ENCODE assay signal across 8 cellular contexts in the genomic region with DNA sequence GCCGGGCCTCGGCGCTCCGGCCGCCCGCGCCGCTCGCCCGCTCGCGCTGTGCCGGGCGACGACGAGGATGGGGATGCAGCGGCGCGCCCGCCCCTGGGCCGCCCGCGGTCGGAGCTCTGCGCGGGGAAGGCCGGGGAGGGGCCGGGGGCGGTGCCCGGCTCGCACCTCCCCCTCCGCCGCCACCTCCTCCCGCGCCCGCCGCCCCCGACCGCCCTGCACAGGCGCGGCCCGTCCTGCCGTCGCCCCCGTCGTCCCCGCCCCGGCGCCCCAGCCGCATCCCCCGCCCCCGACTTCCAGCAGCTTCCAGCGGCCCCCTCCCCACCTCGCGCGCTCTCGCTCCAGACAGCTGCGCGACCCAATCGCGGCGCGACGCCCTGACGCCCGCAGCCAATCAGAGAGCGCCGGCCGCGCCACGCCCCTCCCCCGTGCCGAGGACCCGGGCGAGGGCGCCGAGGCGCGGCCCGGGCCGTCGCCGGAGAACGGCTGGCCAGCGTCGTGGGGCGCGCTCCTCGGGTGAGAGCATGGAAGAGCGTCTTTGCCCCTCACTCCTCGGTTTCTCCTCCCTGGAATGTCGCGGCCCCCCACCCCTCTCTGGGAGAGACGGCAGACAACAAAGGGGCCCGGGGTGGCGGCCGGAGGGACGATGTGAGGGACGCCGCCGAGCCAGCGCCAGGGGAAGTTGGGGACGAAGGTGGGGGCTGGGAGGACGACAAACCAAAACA. TPM values are rescaled to one million over a fixed set of nuclear protein-coding genes. Genes with fewer than 3 reads are reported as not detected.
DNase-seq lines count a peak whose midpoint lies in the region; ATAC-seq and TF ChIP-seq lines count a peak whose summit lies in the region.

A gene with protein sequence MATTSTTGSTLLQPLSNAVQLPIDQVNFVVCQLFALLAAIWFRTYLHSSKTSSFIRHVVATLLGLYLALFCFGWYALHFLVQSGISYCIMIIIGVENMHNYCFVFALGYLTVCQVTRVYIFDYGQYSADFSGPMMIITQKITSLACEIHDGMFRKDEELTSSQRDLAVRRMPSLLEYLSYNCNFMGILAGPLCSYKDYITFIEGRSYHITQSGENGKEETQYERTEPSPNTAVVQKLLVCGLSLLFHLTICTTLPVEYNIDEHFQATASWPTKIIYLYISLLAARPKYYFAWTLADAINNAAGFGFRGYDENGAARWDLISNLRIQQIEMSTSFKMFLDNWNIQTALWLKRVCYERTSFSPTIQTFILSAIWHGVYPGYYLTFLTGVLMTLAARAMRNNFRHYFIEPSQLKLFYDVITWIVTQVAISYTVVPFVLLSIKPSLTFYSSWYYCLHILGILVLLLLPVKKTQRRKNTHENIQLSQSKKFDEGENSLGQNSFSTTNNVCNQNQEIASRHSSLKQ (minus strand): TSS at position 69 of the 722 bp plus-strand sequence. CDS start 70 bp downstream, outside the sequence.

- H2AFZ ChIP-seq in PC-9: peak within 1 kb of the TSS; percentile 64

- no peaks in the 10 kb centered on the region for H3K27me3 ChIP-seq in PC-9 (ENCODE audit: insufficient read depth, low read depth)
- H3K27me3 ChIP-seq in esophagus squamous epithelium: no peaks in the 10 kb centered on the region

- 0% methylated on average over 16 of the region's 104 CpGs; no CpG with 5 or more reads in 1 of the 2 donors for WGBS in esophagus squamous epithelium, 2 donors

- no peaks in the 10 kb centered on the region for H4K20me1 ChIP-seq in PC-9 (ENCODE audit: insufficient read depth)

- CTCF ChIA-PET in PC-9 (lab: Charles Lee): interaction anchor here (0.6 kb wide), 1 partner anchor 136 kb away, joined by 4 read pairs; no protein-coding TSS in a partner anchor

- in situ Hi-C loops in Caki2 (cut with HindIII; ENCODE audit: low pct_unique_long_range_greater_than_20kb, low sequenced_read_pairs): no loop called here

- H3K9me3 ChIP-seq in PC-9 (ENCODE audit: insufficient read depth, low read depth) (no peaks in the 10 kb centered on the region), esophagus squamous epithelium (no peaks in the 10 kb centered on the region)

- H3F3A ChIP-seq in PC-9 (ENCODE audit: insufficient read depth, low read depth): peaks cover 39% of the 10 kb centered on the region

- no peak for TF ChIP-seq CTCF in PC-9 (conservative IDR thresholded peaks at IDR 0.05)
- TF ChIP-seq CTCF in esophagus squamous epithelium (IDR thresholded peaks at IDR 0.05): no peak

- H3K4me3 Mint-ChIP-seq in activated T-cell treated with anti-CD3 and anti-CD28 coated beads, Interleukin-2, amount 50 U/mL, for 72 hours: peak within 1 kb of the TSS; percentile 82 to 84

- BruUV-seq in PC-9 (replicated peaks; lab: Mats Ljungman, UMichigan): no TSS peak

- H3K4me1 ChIP-seq in PC-9 (replicated peaks; ENCODE audit: insufficient read depth): peaks cover 47% of the 10 kb centered on the region
- peaks cover 0 to 39% (median 4%) of the 10 kb centered on the region in 3 donors for H3K4me1 ChIP-seq in esophagus squamous epithelium

- no peaks in the 10 kb centered on the region for H3K9me3 Mint-ChIP-seq in activated T-cell treated with anti-CD3 and anti-CD28 coated beads, Interleukin-2, amount 50 U/mL, for 72 hours

- DNase-seq in Caki2 (ENCODE audit: low read depth): peak; percentile 89
- peak; percentile 70 for DNase-seq in HuH-7 (ENCODE audit: low spot score)
- peak; percentile 72 to 89 for DNase-seq in PC-9
- DNase-seq in activated T-cell treated with anti-CD3 and anti-CD28 coated beads, Interleukin-2, amount 50 U/mL, for 72 hours: peak; percentile 88
- DNase-seq in esophagus squamous epithelium (lab: John Stamatoyannopoulos, UW): no peak
- peak; percentile 90 for DNase-seq in myocyte (ENCODE audit: low read depth)
- peak; percentile 30 for DNase-seq in stimulated activated CD8-positive, alpha-beta memory T cell treated with anti-CD3 and anti-CD28 coated beads, Interleukin-7, amount 100 ng/mL, for 24 hours (ENCODE audit: low read depth)

- TF ChIP-seq POLR2A in esophagus squamous epithelium (IDR thresholded peaks at IDR 0.05): peak in 3 of 4 donors; percentile 23 to 80 (median 75)

- H3K9me2 ChIP-seq in PC-9 (ENCODE audit: insufficient read depth): no peaks in the 10 kb centered on the region

- peak within 1 kb of the TSS; percentile 98 for H3K4me2 ChIP-seq in PC-9

- H3K27ac Mint-ChIP-seq in activated T-cell treated with anti-CD3 and anti-CD28 coated beads, Interleukin-2, amount 50 U/mL, for 72 hours: no peak within 1 kb of the TSS

- POLR2A ChIA-PET in PC-9 (lab: Charles Lee; ENCODE audit: unreplicated experiment): interaction anchor here (0.5 to 0.6 kb wide), 3 partner anchors 18 to 843 kb away, joined by 4 to 9 read pairs (median 5); no protein-coding TSS in a partner anchor

- intact Hi-C loops in PC-9 (cut with micrococcal nuclease; ENCODE audit: unreplicated experiment) (loop anchor here (1.0 to 10.0 kb wide), 4 partner anchors 54 to 331 kb away; no protein-coding TSS in a partner anchor), esophagus squamous epithelium (cut with DNase I) (no loop called here)

- H3K36me3 ChIP-seq in PC-9 (ENCODE audit: low read depth): 0 out of 2 replicates have a peak, but pooled peaks cover 8% of the 10 kb centered on the region
- no peaks in the 10 kb centered on the region for H3K36me3 ChIP-seq in esophagus squamous epithelium

- peaks cover 10% of the 10 kb centered on the region for H3K27me3 Mint-ChIP-seq in activated T-cell treated with anti-CD3 and anti-CD28 coated beads, Interleukin-2, amount 50 U/mL, for 72 hours (ENCODE audit: low read depth)

- H3K4me1 Mint-ChIP-seq in activated T-cell treated with anti-CD3 and anti-CD28 coated beads, Interleukin-2, amount 50 U/mL, for 72 hours (ENCODE audit: low read depth): peaks cover 17% of the 10 kb centered on the region

- ATAC-seq in GM21423 (IDR thresholded peaks at IDR 0.05; ENCODE audit: unreplicated experiment): peak; percentile 95
- ATAC-seq in activated T-cell treated with anti-CD3 and anti-CD28 coated beads, Interleukin-2, amount 50 U/mL, for 72 hours (replicated peaks in 1 of 2): peak; percentile 94 to 95

- peak within 1 kb of the TSS; percentile 97 for H3K27ac ChIP-seq in PC-9
- H3K27ac ChIP-seq in esophagus squamous epithelium: peak within 1 kb of the TSS; percentile 89 to 96 (median 90)

- peaks cover 0 to 4% of the 10 kb centered on the region in 2 donors for H3K36me3 Mint-ChIP-seq in activated T-cell treated with anti-CD3 and anti-CD28 coated beads, Interleukin-2, amount 50 U/mL, for 72 hours (ENCODE audit: insufficient read depth in 2 of 2)

- peak within 1 kb of the TSS; percentile 83 for H3K4me3 ChIP-seq in PC-9
- peak within 1 kb of the TSS; percentile 52 to 89 (median 84) for H3K4me3 ChIP-seq in esophagus squamous epithelium

- peaks cover 50% of the 10 kb centered on the region for H3K79me2 ChIP-seq in PC-9 (ENCODE audit: low read depth)

RNA-seq across cellular contexts. Expression of the gene that starts here (rescaled TPM):
- 6.6 and 16.7 TPM in 2 replicates for total RNA-seq in Caki2 (2014; rRNA removed; shearing (Covaris generic); ENCODE audit: low replicate concordance)
- total RNA-seq in PC-9 (2021) (45.3 and 57.7 TPM in 2 replicates), esophagus squamous epithelium (100 to 1,000 TPM in 1 of 4 donors, 10 to 100 TPM in 3; 56.6 to 110 (median 73.1) TPM), myocyte (17.4 and 30.5 TPM in 2 replicates)
- total RNA-seq in activated T-cell treated with anti-CD3 and anti-CD28 coated beads, Interleukin-2, amount 50 U/mL, for 72 hours: 1 to 10 TPM; 3.5 to 7.7 TPM
- polyA plus RNA-seq in myocyte (2012): 23.2 TPM
